Comparison of ENCODE assay signal across 8 cellular contexts in the genomic region with DNA sequence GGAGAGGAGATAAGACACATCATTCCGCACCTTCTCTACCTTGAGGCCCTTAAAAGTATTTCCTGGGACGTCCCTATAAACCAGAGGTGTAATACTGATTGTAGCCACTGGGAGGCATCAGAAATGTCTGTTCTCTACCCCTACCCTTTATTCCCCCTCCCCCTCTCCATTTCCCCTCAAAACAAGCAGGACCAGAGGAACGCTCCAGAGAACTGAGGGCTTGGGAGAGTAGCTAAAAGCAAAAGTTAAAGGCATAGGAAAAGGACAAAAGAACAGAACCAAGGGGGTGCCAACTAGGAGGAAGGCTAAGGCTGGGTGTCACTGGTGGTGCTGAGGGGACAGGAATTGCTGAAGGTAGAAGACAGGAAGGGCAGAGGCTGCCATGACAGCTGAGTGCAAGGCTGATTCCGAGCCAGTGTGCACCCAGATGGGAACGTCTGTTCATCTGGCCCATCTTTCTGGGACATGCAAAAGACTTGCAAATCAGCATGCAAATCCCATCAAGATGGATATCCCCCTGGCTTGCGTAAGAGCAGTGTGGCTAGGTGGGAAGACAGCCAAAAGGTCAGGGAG. TPM values are rescaled to one million over a fixed set of nuclear protein-coding genes. Genes with fewer than 3 reads are reported as not detected.
DNase-seq lines count a peak whose midpoint lies in the region; ATAC-seq and TF ChIP-seq lines count a peak whose summit lies in the region.

No MANE protein-coding gene starts in this region.

- H4K8ac ChIP-seq in mesendoderm (ENCODE audit: low read depth, low read length) = no peak overlapping the region

- no peaks in the 10 kb centered on the region for H3K9me3 ChIP-seq in SK-N-MC (ENCODE audit: low read depth, low read length)

- no peak overlapping the region for H2BK120ac ChIP-seq in mesendoderm (ENCODE audit: low read depth, low read length)

- H3K4ac ChIP-seq in mesendoderm (ENCODE audit: low read depth, low read length) = no peak overlapping the region

- no peak overlapping the region for H3K4me3 ChIP-seq in SK-N-MC
- H3K4me3 ChIP-seq in coronary artery = no peak overlapping the region
- H3K4me3 ChIP-seq in mesendoderm (ENCODE audit: low read length) = no peak overlapping the region

- peak; percentile 66 for TF ChIP-seq CTCF in coronary artery (IDR thresholded peaks at IDR 0.05)

- no peaks in the 10 kb centered on the region for H3K79me2 ChIP-seq in mesendoderm (ENCODE audit: control insufficient read depth, insufficient read depth, low read length)

- H3K4me1 ChIP-seq in mesendoderm (ENCODE audit: control insufficient read depth, low read depth, low read length) = no peaks in the 10 kb centered on the region

- H2BK15ac ChIP-seq in mesendoderm (replicated peaks; ENCODE audit: low read depth) = no peak overlapping the region

- H3K36me3 ChIP-seq in SK-N-MC (ENCODE audit: insufficient read depth, low read length) (peaks cover 15% of the 10 kb centered on the region; the same call in 1 of the 2 replicates), mesendoderm (ENCODE audit: control insufficient read depth, insufficient read depth, low read length) (no peaks in the 10 kb centered on the region)

- no peak overlapping the region for H3K9ac ChIP-seq in SK-N-MC (ENCODE audit: insufficient read length)
- H3K9ac ChIP-seq in mesendoderm (ENCODE audit: low read length) = no peak overlapping the region

- DNase-seq in NCI-H1092 treated with DMSO at 0.1 percent for 48 hours (lab: John Stamatoyannopoulos, UW) (peak; percentile 1), NCI-H1092 (lab: John Stamatoyannopoulos, UW) (no peak), HT-29 (ENCODE audit: low spot score) (peak; percentile 64), SK-N-MC (ENCODE audit: low read depth, low spot score) (peak; percentile 14), coronary artery (ENCODE audit: low spot score) (no peak), mesendoderm (peak; percentile 90), KG1 (lab: John Stamatoyannopoulos, UW) (no peak)

- H2BK5ac ChIP-seq in mesendoderm (ENCODE audit: low read length) = no peak overlapping the region

- no peak overlapping the region for H3K27ac ChIP-seq in SK-N-MC
- H3K27ac ChIP-seq in coronary artery = no peak overlapping the region
- H3K27ac ChIP-seq in mesendoderm (ENCODE audit: low read depth, low read length) = no peak overlapping the region

- no peak overlapping the region for H4K5ac ChIP-seq in mesendoderm (ENCODE audit: low read length)

- no peak overlapping the region for H3K56ac ChIP-seq in mesendoderm (ENCODE audit: low read length)

- H3K23ac ChIP-seq in mesendoderm (ENCODE audit: low read length) = no peak overlapping the region

- H3K4me2 ChIP-seq in mesendoderm (ENCODE audit: low read length) = no peak overlapping the region

- WGBS in mesendoderm (ENCODE audit: extremely low coverage, insufficient coverage, low lambda C conversion rate) = no CpG with 5 or more reads among the region's 6 CpGs

- no peaks in the 10 kb centered on the region for H3K79me1 ChIP-seq in mesendoderm (ENCODE audit: low read length)

- no peak overlapping the region for H2AK5ac ChIP-seq in mesendoderm (ENCODE audit: low read length)

- ATAC-seq in GM21619 (IDR thresholded peaks at IDR 0.05; ENCODE audit: unreplicated experiment) = no peak

- no peaks in the 10 kb centered on the region for H3K27me3 ChIP-seq in mesendoderm (ENCODE audit: insufficient read depth, low read length, poor library complexity)

- no peak overlapping the region for H3K18ac ChIP-seq in mesendoderm (ENCODE audit: low read length)

RNA-seq across cellular contexts. Expression of a gene that starts 6.7 kb away (rescaled TPM):
- total RNA-seq in HT-29 (2014; rRNA removed; shearing (Covaris generic)) = 3.2 and 7.3 TPM in 2 replicates
- polyA plus RNA-seq in mesendoderm (2013, experiment 1 of 2) = 8.5 TPM
- 9.6 TPM for polyA plus RNA-seq in mesendoderm (2013, experiment 2 of 2)

RNA-seq across cellular contexts. Expression of a gene that starts 13.1 kb away (rescaled TPM):
- 20.0 and 25.7 TPM in 2 replicates for total RNA-seq in HT-29 (2014; rRNA removed; shearing (Covaris generic))
- 65.0 TPM for polyA plus RNA-seq in mesendoderm (2013, experiment 1 of 2)
- 63.7 TPM for polyA plus RNA-seq in mesendoderm (2013, experiment 2 of 2)

RNA-seq across cellular contexts. Expression of a gene that starts 16.6 kb away (rescaled TPM):
- 0.13 and 0.81 TPM in 2 replicates for total RNA-seq in HT-29 (2014; rRNA removed; shearing (Covaris generic))
- 0.63 TPM for polyA plus RNA-seq in mesendoderm (2013, experiment 1 of 2)
- 0.69 TPM for polyA plus RNA-seq in mesendoderm (2013, experiment 2 of 2)

RNA-seq across cellular contexts. Expression of a gene that starts 17.0 kb away (rescaled TPM):
- 75.3 and 83.6 TPM in 2 replicates for total RNA-seq in HT-29 (2014; rRNA removed; shearing (Covaris generic))
- 37.6 TPM for polyA plus RNA-seq in mesendoderm (2013, experiment 1 of 2)
- 37.2 TPM for polyA plus RNA-seq in mesendoderm (2013, experiment 2 of 2)

RNA-seq across cellular contexts. Expression of a gene that starts 29.8 kb away (rescaled TPM):
- total RNA-seq in HT-29 (2014; rRNA removed; shearing (Covaris generic)) = 2.8 and 4.7 TPM in 2 replicates
- polyA plus RNA-seq in mesendoderm (2013, experiment 1 of 2) = 8.2 TPM
- 9.8 TPM for polyA plus RNA-seq in mesendoderm (2013, experiment 2 of 2)

Comparison
In these comparisons a context has a peak if more than half of its experiments do, and no peak if none do; other contexts are left out.
1. DNase-seq: peak in NCI-H1092 treated with DMSO at 0.1 percent for 48 hours (single experiment), HT-29 (single experiment), SK-N-MC (single experiment) and mesendoderm (single experiment); none in NCI-H1092 (single experiment), coronary artery (single experiment) and KG1 (single experiment).